Comparison of ENCODE assay signal across 12 cellular contexts in genomic region chr1:21775985-21776562, GRCh38. TPM values are rescaled to one million over a fixed set of nuclear protein-coding genes. Genes with fewer than 3 reads are reported as not detected.
DNase-seq lines count a peak whose midpoint lies in the region; ATAC-seq and TF ChIP-seq lines count a peak whose summit lies in the region.
"Had no signal": no experiment of that assay in that cellular context is flagged by ENCODE, and none has a peak within 500 bp of the region (broad histone marks: within the 10 kb centered on the region; RNA-seq: fewer than 3 reads in every experiment).

No MANE protein-coding gene starts in this region.

- H2AFZ ChIP-seq in fibroblast of lung (ENCODE audit: low read length): no peak overlapping the region

- no peak overlapping the region for H3K4me2 ChIP-seq in fibroblast of lung (ENCODE audit: extremely low read depth, insufficient read depth, low read length)

- H3K4me3 Mint-ChIP-seq in activated CD4-positive, alpha-beta memory T cell treated with anti-CD3 and anti-CD28 coated beads for 36 hours: no peak overlapping the region

- H3K4me1 Mint-ChIP-seq in activated CD4-positive, alpha-beta memory T cell treated with anti-CD3 and anti-CD28 coated beads for 36 hours (ENCODE audit: low read depth): peaks cover 56% of the 10 kb centered on the region

- DNase-seq in AG04450 (ENCODE audit: low read depth, low spot score): peak; percentile 56
- DNase-seq in DMS53 treated with DMSO at 0.1 percent for 48 hours (lab: John Stamatoyannopoulos, UW; ENCODE audit: unreplicated experiment): peak; percentile 41
- DNase-seq in activated CD4-positive, alpha-beta memory T cell treated with anti-CD3 and anti-CD28 coated beads for 36 hours: no peak
- DNase-seq in fibroblast of lung (ENCODE audit: low read depth in 2 of 2): peak; percentile 30 to 82
- DNase-seq in body of pancreas: no peak
- DNase-seq in DMS153 (lab: John Stamatoyannopoulos, UW): no peak
- DNase-seq in Peyer's patch: no peak
- DNase-seq: foreskin keratinocyte, NCI-H1436 had no signal

- CTCF ChIA-PET in AG04450 (lab: Charles Lee): no interaction called here
- CTCF ChIA-PET in activated CD4-positive, alpha-beta memory T cell treated with anti-CD3 and anti-CD28 coated beads for 36 hours (lab: Charles Lee): no interaction called here

- H3K36me3 ChIP-seq in fibroblast of lung (ENCODE audit: control insufficient read depth, insufficient read depth, low read length): no peaks in the 10 kb centered on the region
- H3K36me3 ChIP-seq in body of pancreas (replicated peaks in 1 of 2; ENCODE audit: insufficient read depth in 1 of 2, low read depth in 2 of 2): no peaks in the 10 kb centered on the region
- no peaks in the 10 kb centered on the region for H3K36me3 ChIP-seq in Peyer's patch

- H3K27me3 Mint-ChIP-seq in activated CD4-positive, alpha-beta memory T cell treated with anti-CD3 and anti-CD28 coated beads for 36 hours: no peaks in the 10 kb centered on the region

- H3K27me3 ChIP-seq in AG04450 (ENCODE audit: control insufficient read depth, insufficient read depth, low read length) (no peaks in the 10 kb centered on the region), fibroblast of lung (ENCODE audit: control insufficient read depth, insufficient read depth, low read length) (no peaks in the 10 kb centered on the region), body of pancreas (no peaks in the 10 kb centered on the region), Peyer's patch (no peaks in the 10 kb centered on the region)
- H3K27me3 ChIP-seq: foreskin keratinocyte had no signal

- no peaks in the 10 kb centered on the region for H4K20me1 ChIP-seq in fibroblast of lung (ENCODE audit: control insufficient read depth, extremely low read depth, insufficient read depth, low read length)

- H3K27ac Mint-ChIP-seq in activated CD4-positive, alpha-beta memory T cell treated with anti-CD3 and anti-CD28 coated beads for 36 hours: peak overlapping the region; percentile 75

- ATAC-seq in body of pancreas: no peak
- no peak for ATAC-seq in GM21526 (IDR thresholded peaks at IDR 0.05; ENCODE audit: low FRiP score, unreplicated experiment)
- ATAC-seq: foreskin keratinocyte, SK-N-SH treated with all-trans-retinoic acid at 6 μM for 48 hours had no signal

- H3K4me1 ChIP-seq in fibroblast of lung (ENCODE audit: control insufficient read depth, extremely low read depth, insufficient read depth, low read length): no peaks in the 10 kb centered on the region
- peaks cover 5% of the 10 kb centered on the region for H3K4me1 ChIP-seq in body of pancreas
- H3K4me1 ChIP-seq in Peyer's patch: peaks cover 0 to 20% (median 2%) of the 10 kb centered on the region in 4 donors
- H3K4me1 ChIP-seq: foreskin keratinocyte had no signal

- intact Hi-C loops in activated CD4-positive, alpha-beta memory T cell treated with anti-CD3 and anti-CD28 coated beads for 36 hours (cut with micrococcal nuclease): no loop called here
- intact Hi-C loops in body of pancreas (cut with DNase I): no loop called here

- no peak overlapping the region for H3K9ac ChIP-seq in fibroblast of lung (ENCODE audit: insufficient read depth, low read length)

- TF ChIP-seq POLR2A in body of pancreas (IDR thresholded peaks at IDR 0.05) (no peak), Peyer's patch (IDR thresholded peaks at IDR 0.05) (no peak)

- H3K4me3 ChIP-seq in AG04450 (ENCODE audit: low read depth, low read length): no peak overlapping the region
- no peak overlapping the region for H3K4me3 ChIP-seq in fibroblast of lung (replicated peaks in 1 of 4; ENCODE audit: control extremely low read depth in 1 of 4, insufficient read depth in 1 of 4, low read depth in 3 of 4, low read length in 4 of 4)
- H3K4me3 ChIP-seq in body of pancreas: no peak overlapping the region
- H3K4me3 ChIP-seq in Peyer's patch: no peak overlapping the region

- POLR2A ChIA-PET in AG04450 (lab: Yijun Ruan, JAX): interaction anchor here (0.6 to 1.1 kb wide), 5 partner anchors 11 to 216 kb away, joined by 3 to 9 read pairs (median 5); no protein-coding TSS in a partner anchor
- POLR2A ChIA-PET in activated CD4-positive, alpha-beta memory T cell treated with anti-CD3 and anti-CD28 coated beads for 36 hours (lab: Charles Lee): no interaction called here

- H3K9me3 ChIP-seq in AG04450 (ENCODE audit: control insufficient read depth, insufficient read depth, low read length) (no peaks in the 10 kb centered on the region; the same call in 1 of the 2 replicates), fibroblast of lung (ENCODE audit: control insufficient read depth, insufficient read depth, low read depth, low read length) (no peaks in the 10 kb centered on the region), body of pancreas (no peaks in the 10 kb centered on the region), Peyer's patch (no peaks in the 10 kb centered on the region)

- H3K27ac ChIP-seq in AG04450 (ENCODE audit: low read depth, low read length) (no peak overlapping the region), fibroblast of lung (ENCODE audit: insufficient read depth, low read length) (no peak overlapping the region), body of pancreas (peak overlapping the region in 1 of 4 donors; percentile 6), Peyer's patch (no peak overlapping the region)
- H3K27ac ChIP-seq: foreskin keratinocyte had no signal

- H3K79me2 ChIP-seq in fibroblast of lung (ENCODE audit: control insufficient read depth, insufficient read depth, low read length): peaks cover 75% of the 10 kb centered on the region

- peaks cover 3% of the 10 kb centered on the region for H3K9me3 Mint-ChIP-seq in activated CD4-positive, alpha-beta memory T cell treated with anti-CD3 and anti-CD28 coated beads for 36 hours

- H3K36me3 Mint-ChIP-seq in activated CD4-positive, alpha-beta memory T cell treated with anti-CD3 and anti-CD28 coated beads for 36 hours: peaks cover 10% of the 10 kb centered on the region

- no peak for TF ChIP-seq CTCF in AG04450 (IDR thresholded peaks at IDR 0.05; ENCODE audit: low read depth, low read length)
- TF ChIP-seq CTCF in fibroblast of lung (conservative IDR thresholded peaks at IDR 0.05 in 1 of 2, IDR thresholded peaks at IDR 0.05 in 1 of 2; ENCODE audit: low read depth in 1 of 2, low read length in 2 of 2): no peak
- no peak for TF ChIP-seq CTCF in body of pancreas (IDR thresholded peaks at IDR 0.05)
- no peak for TF ChIP-seq CTCF in Peyer's patch (IDR thresholded peaks at IDR 0.05)

RNA-seq across cellular contexts. Expression of gene USP48, which starts 6.9 kb away (rescaled TPM):
- polyA plus RNA-seq in AG04450 (2011; rRNA removed) (30.6 and 43.6 TPM in 2 replicates), fibroblast of lung (28.6 and 34.1 TPM in 2 replicates)
- 18.0 and 32.0 TPM in 2 replicates for polyA minus RNA-seq in AG04450 (2011; rRNA and poly(A)+ RNA removed)
- 10 to 100 TPM; 77.2 to 91.1 TPM for total RNA-seq in activated CD4-positive, alpha-beta memory T cell treated with anti-CD3 and anti-CD28 coated beads for 36 hours
- total RNA-seq in fibroblast of lung (34.9 and 45.6 TPM in 2 replicates), body of pancreas (10 to 100 TPM; 25.4 to 72.9 TPM), Peyer's patch (100 to 1,000 TPM in 1 of 4 donors, 10 to 100 TPM in 3; 35.4 to 198 (median 50.7) TPM)
- 28.9 and 32.2 TPM in 2 replicates for polyA plus RNA-seq in fibroblast of lung (2012)
- 4.9 and 6.7 TPM in 2 replicates for polyA minus RNA-seq in fibroblast of lung (ENCODE audit: low replicate concordance)

RNA-seq across cellular contexts. Expression of gene LDLRAD2, which starts 36.0 kb away (rescaled TPM):
- 0.05 and 0.06 TPM in 2 replicates for polyA plus RNA-seq in AG04450 (2011; rRNA removed)
- not detected in 2 replicates for polyA minus RNA-seq in AG04450 (2011; rRNA and poly(A)+ RNA removed)
- total RNA-seq in activated CD4-positive, alpha-beta memory T cell treated with anti-CD3 and anti-CD28 coated beads for 36 hours: not detected
- total RNA-seq in fibroblast of lung: under 0.01 TPM in 1 of 2 replicates, not detected in the other
- 0.03 TPM in 1 of 2 replicates, not detected in the other for polyA plus RNA-seq in fibroblast of lung
- 15.8 and 51.0 TPM in 2 replicates for polyA plus RNA-seq in fibroblast of lung (2012)
- 0.51 TPM in 1 of 2 replicates, not detected in the other for polyA minus RNA-seq in fibroblast of lung (ENCODE audit: low replicate concordance)
- 1 to 10 TPM in 1 of 2 donors, not detected in 1; 2.3 TPM for total RNA-seq in body of pancreas
- total RNA-seq in Peyer's patch: 1 to 10 TPM in 1 of 4 donors, under 1 TPM in 2, not detected in 1; 0.38 to 3.3 (median 0.80) TPM
- total RNA-seq: foreskin keratinocyte, kidney epithelial cell had no signal

Comparison
In these comparisons a context has a peak if more than half of its experiments do, and no peak if none do; other contexts are left out.
1. DNase-seq: peak in AG04450 (single experiment), DMS53 treated with DMSO at 0.1 percent for 48 hours (single experiment) and fibroblast of lung (2 of 2); none in activated CD4-positive, alpha-beta memory T cell treated with anti-CD3 and anti-CD28 coated beads for 36 hours (single experiment), body of pancreas (0 of 4), DMS153 (single experiment) and Peyer's patch (0 of 3).